Comparison of ENCODE assay signal across 10 cellular contexts in the genomic region with DNA sequence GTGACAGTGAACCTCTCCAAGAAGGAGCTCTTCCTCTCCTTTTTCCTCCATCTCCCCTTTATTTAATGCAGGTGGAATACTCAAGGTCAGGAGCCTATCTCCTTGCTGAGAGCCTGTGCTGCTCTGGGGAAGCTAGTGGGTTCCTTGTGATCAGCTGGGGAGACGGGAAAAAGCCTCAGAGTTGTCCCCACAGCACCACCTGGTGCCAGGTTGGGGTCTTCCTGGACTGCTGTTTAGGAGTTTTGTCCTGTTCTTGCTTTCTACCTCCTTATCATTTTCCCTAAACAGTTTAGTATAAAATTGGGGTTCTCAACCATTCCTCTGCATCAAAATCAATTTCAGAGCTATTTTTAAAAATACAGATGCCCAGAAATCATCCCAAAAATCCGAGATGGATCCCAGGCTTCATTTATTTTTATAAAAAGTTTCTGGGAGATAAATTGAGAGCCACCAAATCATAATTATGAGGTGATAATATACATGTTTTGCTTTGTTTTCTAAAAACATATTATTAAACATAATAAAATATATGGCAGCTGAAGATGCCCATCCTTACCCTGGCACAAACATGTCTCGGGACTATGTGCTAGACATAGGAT. TPM values are rescaled to one million over a fixed set of nuclear protein-coding genes. Genes with fewer than 3 reads are reported as not detected.
DNase-seq lines count a peak whose midpoint lies in the region; ATAC-seq and TF ChIP-seq lines count a peak whose summit lies in the region.
"Had no signal": no experiment of that assay in that cellular context is flagged by ENCODE, and none has a peak within 500 bp of the region (broad histone marks: within the 10 kb centered on the region; RNA-seq: fewer than 3 reads in every experiment).

No MANE protein-coding gene starts in this region.

- H3K27me3 Mint-ChIP-seq in CD4-positive, alpha-beta T cell: no peaks in the 10 kb centered on the region

- H3K36me3 Mint-ChIP-seq in CD4-positive, alpha-beta T cell (ENCODE audit: low read depth): no peaks in the 10 kb centered on the region

- CTCF ChIA-PET in CD4-positive, alpha-beta T cell (lab: Charles Lee): no interaction called here

- 47 to 49% methylated on average over 2 to 3 of the region's 3 CpGs for WGBS in gastroesophageal sphincter (ENCODE audit: low coverage in 1 of 2), 2 donors

- POLR2A ChIA-PET in CD4-positive, alpha-beta T cell (lab: Charles Lee): no interaction called here

- H3K4me1 Mint-ChIP-seq in CD4-positive, alpha-beta T cell (ENCODE audit: low read depth): no peaks in the 10 kb centered on the region

- no peak overlapping the region for H3K27ac Mint-ChIP-seq in CD4-positive, alpha-beta T cell

- H3K9me3 ChIP-seq in CD4-positive, alpha-beta T cell (ENCODE audit: control insufficient read depth, low read length): no peaks in the 10 kb centered on the region
- H3K9me3 ChIP-seq in MG63 (no peaks in the 10 kb centered on the region), gastroesophageal sphincter (no peaks in the 10 kb centered on the region)
- H3K9me3 ChIP-seq: neutrophil had no signal

- H3K4me3 ChIP-seq in MG63 (no peak overlapping the region), gastroesophageal sphincter (no peak overlapping the region)
- H3K4me3 ChIP-seq: SK-N-MC had no signal

- ATAC-seq in CD4-positive, alpha-beta T cell (ENCODE audit: poor library complexity): no peak
- ATAC-seq in GM18858 (IDR thresholded peaks at IDR 0.05; ENCODE audit: unreplicated experiment) (peak; percentile 53), gastroesophageal sphincter (peak; percentile 75), HG02973 (IDR thresholded peaks at IDR 0.05; ENCODE audit: unreplicated experiment) (no peak)
- ATAC-seq in activated CD4-positive, CD25-positive, alpha-beta regulatory T cell treated with anti-CD3 and anti-CD28 coated beads, Interleukin-2, amount 50 U/mL, for 24 hours: no peak

- H3K27me3 ChIP-seq in CD4-positive, alpha-beta T cell (ENCODE audit: control insufficient read depth, insufficient read depth, low read length): no peaks in the 10 kb centered on the region
- no peaks in the 10 kb centered on the region for H3K27me3 ChIP-seq in MG63
- H3K27me3 ChIP-seq in gastroesophageal sphincter: no peaks in the 10 kb centered on the region
- H3K27me3 ChIP-seq: neutrophil had no signal

- no peak overlapping the region for H3K27ac ChIP-seq in CD4-positive, alpha-beta T cell (ENCODE audit: low read depth, low read length)
- no peak overlapping the region for H3K27ac ChIP-seq in gastroesophageal sphincter
- H3K27ac ChIP-seq: neutrophil, SK-N-MC had no signal

- TF ChIP-seq EP300 in gastroesophageal sphincter (IDR thresholded peaks at IDR 0.05): no peak

- H3K4me1 ChIP-seq in gastroesophageal sphincter: no peaks in the 10 kb centered on the region

- H3K36me3 ChIP-seq in MG63 (no peaks in the 10 kb centered on the region), gastroesophageal sphincter (no peaks in the 10 kb centered on the region)
- H3K36me3 ChIP-seq: neutrophil had no signal

- no peaks in the 10 kb centered on the region for H3K9me3 Mint-ChIP-seq in CD4-positive, alpha-beta T cell

- H3K4me3 Mint-ChIP-seq in CD4-positive, alpha-beta T cell: no peak overlapping the region

- intact Hi-C loops in CD4-positive, alpha-beta T cell (cut with DNase I, micrococcal nuclease): loop anchor here in 1 of 2 experiments (5.0 kb wide), 1 partner anchor 466 kb away; the partner anchor contains the start of gene POLR1F

- TF ChIP-seq CTCF in CD4-positive, alpha-beta T cell (IDR thresholded peaks at IDR 0.05): peak; percentile 12
- peak; percentile 36 to 73 (median 50) for TF ChIP-seq CTCF in gastroesophageal sphincter (IDR thresholded peaks at IDR 0.05)

- DNase-seq in CD4-positive, alpha-beta T cell: no peak
- peak; percentile 48 for DNase-seq in MG63
- DNase-seq in SW480 (ENCODE audit: low spot score): peak; percentile 53
- peak; percentile 74 for DNase-seq in renal cortical epithelial cell (ENCODE audit: low read depth)

- no peak for TF ChIP-seq POLR2A in gastroesophageal sphincter (IDR thresholded peaks at IDR 0.05)

RNA-seq across cellular contexts. Expression of gene MACC1, which starts 44.3 kb away (rescaled TPM):
- under 1 TPM; 0.05 to 0.14 TPM for total RNA-seq in CD4-positive, alpha-beta T cell
- total RNA-seq in MG63 (2014; rRNA removed; shearing (Covaris generic); ENCODE audit: low replicate concordance): not detected in 2 replicates
- total RNA-seq in gastroesophageal sphincter (1 to 10 TPM in 1 of 4 donors, under 1 TPM in 3; under 0.01 to 2.9 (median 0.25) TPM), renal cortical epithelial cell (25.4 and 198 TPM in 2 replicates)

Comparison
In these comparisons a context has a peak if more than half of its experiments do, and no peak if none do; other contexts are left out.
1. ATAC-seq: peak in GM18858 (single experiment) and gastroesophageal sphincter (single experiment); none in CD4-positive, alpha-beta T cell (single experiment), activated CD4-positive, CD25-positive, alpha-beta regulatory T cell treated with anti-CD3 and anti-CD28 coated beads, Interleukin-2, amount 50 U/mL, for 24 hours (0 of 2) and HG02973 (single experiment).
2. DNase-seq: peak in MG63 (single experiment), SW480 (single experiment) and renal cortical epithelial cell (single experiment); none in CD4-positive, alpha-beta T cell (0 of 10).